In genomic region chr9:110875275-110875674, GRCh38 we compare ENCODE assay signal across 8 cellular contexts.
DNase-seq lines count a peak whose midpoint lies in the region; ATAC-seq and TF ChIP-seq lines count a peak whose summit lies in the region.

No MANE protein-coding gene starts in this region.

- H3K4me1 Mint-ChIP-seq in endodermal cell = peaks cover 12% of the 10 kb centered on the region

- H3K27me3 ChIP-seq in endodermal cell (ENCODE audit: control insufficient read depth, insufficient read depth, low read length, poor library complexity, severe bottlenecking) = no peaks in the 10 kb centered on the region

- H3K36me3 ChIP-seq in endodermal cell (ENCODE audit: control insufficient read depth, insufficient read depth, low read length) = no peaks in the 10 kb centered on the region

- H3K9ac ChIP-seq in endodermal cell (ENCODE audit: extremely low read depth, low read length, poor library complexity, severe bottlenecking) = no peak overlapping the region

- TF ChIP-seq CTCF in endodermal cell (conservative IDR thresholded peaks at IDR 0.05) = peak; percentile 73

- H3K4me3 Mint-ChIP-seq in endodermal cell = no peak overlapping the region

- no peak overlapping the region for H3K27ac ChIP-seq in endodermal cell (ENCODE audit: low read depth, low read length)

- no peaks in the 10 kb centered on the region for H3K4me1 ChIP-seq in endodermal cell (ENCODE audit: control insufficient read depth, insufficient read depth, low read length)

- intact Hi-C loops in sciatic nerve (cut with DNase I) = no loop called here

- no peaks in the 10 kb centered on the region for H3K9me3 Mint-ChIP-seq in endodermal cell

- no peaks in the 10 kb centered on the region for H3K36me3 Mint-ChIP-seq in endodermal cell (ENCODE audit: low read depth)

- no peak overlapping the region for H3K4me3 ChIP-seq in endodermal cell (ENCODE audit: low read length)

- 89 to 90% methylated on average over 7 to 12 of the region's 12 CpGs for WGBS in endodermal cell (ENCODE audit: insufficient coverage in 1 of 2, insufficient read length in 1 of 2), 2 experiments

- H3K27me3 Mint-ChIP-seq in endodermal cell (ENCODE audit: insufficient read depth) = no peaks in the 10 kb centered on the region

- H3K27ac Mint-ChIP-seq in endodermal cell = no peak overlapping the region

- no peaks in the 10 kb centered on the region for H3K9me3 ChIP-seq in endodermal cell (ENCODE audit: control insufficient read depth, low read length)

- peak; percentile 90 for ATAC-seq in GM19372 (IDR thresholded peaks at IDR 0.05; ENCODE audit: low read depth, unreplicated experiment)
- ATAC-seq in HG03354 (IDR thresholded peaks at IDR 0.05; ENCODE audit: poor library complexity, severe bottlenecking, unreplicated experiment) = peak; percentile 90
- peak; percentile 72 for ATAC-seq in sciatic nerve
- no peak for ATAC-seq in GM18520 (IDR thresholded peaks at IDR 0.05; ENCODE audit: unreplicated experiment)

- peak; percentile 86 for DNase-seq in endodermal cell
- DNase-seq in sciatic nerve (ENCODE audit: low spot score) = peak; percentile 66
- no peak for DNase-seq in NCI-H2196 (lab: John Stamatoyannopoulos, UW; ENCODE audit: unreplicated experiment)
- no peak for DNase-seq in NCI-H526 treated with DMSO at 0.1 percent for 48 hours (lab: John Stamatoyannopoulos, UW)
- DNase-seq in NCI-H2227 (lab: John Stamatoyannopoulos, UW; ENCODE audit: unreplicated experiment) = no peak

Comparison
In these comparisons a context has a peak if more than half of its experiments do, and no peak if none do; other contexts are left out.
1. DNase-seq: peak in endodermal cell (single experiment) and sciatic nerve (single experiment); none in NCI-H2196 (single experiment), NCI-H526 treated with DMSO at 0.1 percent for 48 hours (single experiment) and NCI-H2227 (single experiment).